In the genomic region with DNA sequence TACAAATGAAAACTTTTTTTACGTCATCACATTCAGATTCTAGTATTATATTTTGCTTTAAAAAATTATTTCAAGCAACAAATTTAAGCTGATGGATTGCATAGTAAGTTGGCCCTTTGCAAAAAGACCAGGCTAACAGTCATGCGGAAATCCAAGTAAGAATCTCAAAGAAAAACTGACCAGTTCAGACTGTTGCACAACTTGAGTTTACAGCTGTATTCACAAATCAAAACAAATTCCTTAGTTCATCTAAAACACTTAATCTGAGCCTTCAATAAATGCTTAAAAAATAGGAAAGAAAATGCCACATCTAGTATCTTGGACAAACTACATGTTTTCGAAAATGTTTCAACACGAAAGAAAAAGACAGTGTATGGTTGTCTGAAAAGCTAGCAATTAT, we compare ENCODE assay signal across 7 cellular contexts. TPM values are rescaled to one million over a fixed set of nuclear protein-coding genes. Genes with fewer than 3 reads are reported as not detected.
A peak's percentile ranks its signal among the peaks of the same experiment; 100 is the strongest.
DNase-seq lines count a peak whose midpoint lies in the region; ATAC-seq lines count a peak whose summit lies in the region.

No MANE protein-coding gene starts in this region.

- peak overlapping the region; percentile 100 for H3K27ac Mint-ChIP-seq in activated naive CD8-positive, alpha-beta T cell
- peak overlapping the region; percentile 99 to 100 for H3K27ac Mint-ChIP-seq in stimulated activated naive CD8-positive, alpha-beta T cell treated with anti-CD3 and anti-CD28 coated beads, Interleukin-15, amount 100 ng/mL, for 72 hours

- H3K9me3 Mint-ChIP-seq in activated naive CD8-positive, alpha-beta T cell (ENCODE audit: low read depth) = no peaks in the 10 kb centered on the region
- H3K9me3 Mint-ChIP-seq in stimulated activated naive CD8-positive, alpha-beta T cell treated with anti-CD3 and anti-CD28 coated beads, Interleukin-15, amount 100 ng/mL, for 72 hours = peaks cover 0 to 8% of the 10 kb centered on the region in 2 donors

- H3K4me3 Mint-ChIP-seq in activated naive CD8-positive, alpha-beta T cell = peak overlapping the region; percentile 99
- peak overlapping the region; percentile 95 to 97 for H3K4me3 Mint-ChIP-seq in stimulated activated naive CD8-positive, alpha-beta T cell treated with anti-CD3 and anti-CD28 coated beads, Interleukin-15, amount 100 ng/mL, for 72 hours

- H3K4me1 Mint-ChIP-seq in activated naive CD8-positive, alpha-beta T cell (ENCODE audit: low read depth) = peaks cover 55% of the 10 kb centered on the region
- peaks cover 46% of the 10 kb centered on the region for H3K4me1 Mint-ChIP-seq in stimulated activated naive CD8-positive, alpha-beta T cell treated with anti-CD3 and anti-CD28 coated beads, Interleukin-15, amount 100 ng/mL, for 72 hours

- peaks cover 47% of the 10 kb centered on the region for H3K36me3 ChIP-seq in HUES48 (ENCODE audit: control insufficient read depth, insufficient read depth, low read length)

- ATAC-seq in stimulated activated naive CD8-positive, alpha-beta T cell treated with anti-CD3 and anti-CD28 coated beads, Interleukin-15, amount 100 ng/mL, for 72 hours = no peak

- peak overlapping the region; percentile 98 for H3K4me3 ChIP-seq in HUES48 (ENCODE audit: low read depth, low read length)

- no peak overlapping the region for H3K27ac ChIP-seq in HUES48 (ENCODE audit: low read depth, low read length)

- H3K9me3 ChIP-seq in HUES48 (ENCODE audit: control insufficient read depth, insufficient read depth, low read length) = no peaks in the 10 kb centered on the region

- no peaks in the 10 kb centered on the region for H3K27me3 ChIP-seq in HUES48 (ENCODE audit: control insufficient read depth, insufficient read depth, low read length)

- H3K4me1 ChIP-seq in HUES48 (ENCODE audit: control insufficient read depth, insufficient read depth, low read length) = peaks cover 6% of the 10 kb centered on the region; the same call in 1 of the 2 replicates

- DNase-seq in iris pigment epithelial cell (ENCODE audit: low read depth) (peak; percentile 11), DMS153 treated with DMSO at 0.1 percent for 48 hours (lab: John Stamatoyannopoulos, UW; ENCODE audit: unreplicated experiment) (no peak), A172 (ENCODE audit: low spot score) (no peak), retina (no peak)
- no peak for DNase-seq in stimulated activated naive CD8-positive, alpha-beta T cell treated with anti-CD3 and anti-CD28 coated beads, Interleukin-15, amount 100 ng/mL, for 72 hours

- peak overlapping the region; percentile 99 for H3K9ac ChIP-seq in HUES48 (ENCODE audit: low read depth, low read length)

- peaks cover 12% of the 10 kb centered on the region for H3K36me3 Mint-ChIP-seq in activated naive CD8-positive, alpha-beta T cell

- H3K27me3 Mint-ChIP-seq in activated naive CD8-positive, alpha-beta T cell = no peaks in the 10 kb centered on the region
- H3K27me3 Mint-ChIP-seq in stimulated activated naive CD8-positive, alpha-beta T cell treated with anti-CD3 and anti-CD28 coated beads, Interleukin-15, amount 100 ng/mL, for 72 hours = no peaks in the 10 kb centered on the region

RNA-seq across cellular contexts. Expression of a gene that starts 0.8 kb away (rescaled TPM):
- total RNA-seq in A172 (2014; rRNA removed; shearing (Covaris generic)) = 82.9 and 139 TPM in 2 replicates

RNA-seq across cellular contexts. Expression of a gene that starts 1.0 kb away (rescaled TPM):
- 2.7 and 2.9 TPM in 2 replicates for total RNA-seq in A172 (2014; rRNA removed; shearing (Covaris generic))
